In the genomic region with DNA sequence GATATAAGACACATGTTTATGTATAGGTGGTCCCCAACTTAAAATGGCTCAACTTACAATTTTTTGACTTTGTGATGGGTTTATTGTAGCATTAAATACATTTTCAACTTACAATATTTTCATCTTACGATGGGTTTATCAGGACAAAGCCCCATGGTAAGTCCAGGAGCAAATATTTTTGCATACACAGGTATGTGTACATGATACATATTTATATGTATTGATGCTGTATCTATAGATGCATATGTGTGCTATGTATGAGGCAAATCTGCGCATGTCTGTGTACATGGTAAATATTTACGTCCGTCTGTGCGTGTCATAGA, we compare ENCODE assay signal across 1 cellular context.
A peak's percentile ranks its signal among the peaks of the same experiment; 100 is the strongest.
TF ChIP-seq lines count a peak whose summit lies in the region.

No MANE protein-coding gene starts in this region.

TF ChIP-seq in K562, 482 proteins besides CTCF, POLR2A, EP300 and RAD21 (continued from another document):
- TF ChIP-seq TAF1 (IDR thresholded peaks at IDR 0.05; ENCODE audit: control insufficient read depth, extremely low read depth, insufficient read depth, low read length, severe bottlenecking) (no peak), ZNF76 (CRISPR knock-in tag; IDR thresholded peaks at IDR 0.05; ENCODE audit: borderline replicate concordance) (no peak), CBFB (CRISPR knock-in tag; IDR thresholded peaks at IDR 0.05) (no peak), PTRF (tag; IDR thresholded peaks at IDR 0.05) (no peak), CBFA2T2 (conservative IDR thresholded peaks at IDR 0.05) (no peak), RBM15 (IDR thresholded peaks at IDR 0.05; ENCODE audit: insufficient read depth, low read length) (no peak), NR2C1 (IDR thresholded peaks at IDR 0.05) (0 out of 2 replicates have a peak, but pooled peaks have one; percentile 17), NR2C1 (tag; IDR thresholded peaks at IDR 0.05) (no peak), FOXM1 (IDR thresholded peaks at IDR 0.05; ENCODE audit: low read depth) (no peak), FOXM1 (CRISPR knock-in tag; IDR thresholded peaks at IDR 0.05; ENCODE audit: low read depth) (no peak), HLTF (IDR thresholded peaks at IDR 0.05) (no peak), HDAC2 (IDR thresholded peaks at IDR 0.05) (peak; percentile 66), TOE1 (IDR thresholded peaks at IDR 0.05; ENCODE audit: borderline replicate concordance) (0 out of 2 replicates have a peak, but pooled peaks have one; percentile 15), TOE1 (CRISPR knock-in tag; IDR thresholded peaks at IDR 0.05; ENCODE audit: borderline replicate concordance, low read depth) (no peak), ZNF57 (CRISPR knock-in tag; IDR thresholded peaks at IDR 0.05) (no peak), EP400 (IDR thresholded peaks at IDR 0.05) (no peak), FOXJ2 (tag; IDR thresholded peaks at IDR 0.05) (no peak), NEUROD1 (IDR thresholded peaks at IDR 0.05; ENCODE audit: borderline replicate concordance, low read depth, low read length, partially characterized antibody) (no peak), PRMT5 (CRISPR knock-in tag; IDR thresholded peaks at IDR 0.05) (no peak)
- TF ChIP-seq, protein P1, sequence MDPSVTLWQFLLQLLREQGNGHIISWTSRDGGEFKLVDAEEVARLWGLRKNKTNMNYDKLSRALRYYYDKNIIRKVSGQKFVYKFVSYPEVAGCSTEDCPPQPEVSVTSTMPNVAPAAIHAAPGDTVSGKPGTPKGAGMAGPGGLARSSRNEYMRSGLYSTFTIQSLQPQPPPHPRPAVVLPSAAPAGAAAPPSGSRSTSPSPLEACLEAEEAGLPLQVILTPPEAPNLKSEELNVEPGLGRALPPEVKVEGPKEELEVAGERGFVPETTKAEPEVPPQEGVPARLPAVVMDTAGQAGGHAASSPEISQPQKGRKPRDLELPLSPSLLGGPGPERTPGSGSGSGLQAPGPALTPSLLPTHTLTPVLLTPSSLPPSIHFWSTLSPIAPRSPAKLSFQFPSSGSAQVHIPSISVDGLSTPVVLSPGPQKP (CRISPR knock-in tag; IDR thresholded peaks at IDR 0.05), result no peak
- TF ChIP-seq, protein P2, sequence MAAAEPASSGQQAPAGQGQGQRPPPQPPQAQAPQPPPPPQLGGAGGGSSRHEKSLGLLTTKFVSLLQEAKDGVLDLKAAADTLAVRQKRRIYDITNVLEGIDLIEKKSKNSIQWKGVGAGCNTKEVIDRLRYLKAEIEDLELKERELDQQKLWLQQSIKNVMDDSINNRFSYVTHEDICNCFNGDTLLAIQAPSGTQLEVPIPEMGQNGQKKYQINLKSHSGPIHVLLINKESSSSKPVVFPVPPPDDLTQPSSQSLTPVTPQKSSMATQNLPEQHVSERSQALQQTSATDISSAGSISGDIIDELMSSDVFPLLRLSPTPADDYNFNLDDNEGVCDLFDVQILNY (CRISPR knock-in tag; IDR thresholded peaks at IDR 0.05), result 0 out of 2 replicates have a peak, but pooled peaks have one; percentile 4
- TF ChIP-seq, protein P3, sequence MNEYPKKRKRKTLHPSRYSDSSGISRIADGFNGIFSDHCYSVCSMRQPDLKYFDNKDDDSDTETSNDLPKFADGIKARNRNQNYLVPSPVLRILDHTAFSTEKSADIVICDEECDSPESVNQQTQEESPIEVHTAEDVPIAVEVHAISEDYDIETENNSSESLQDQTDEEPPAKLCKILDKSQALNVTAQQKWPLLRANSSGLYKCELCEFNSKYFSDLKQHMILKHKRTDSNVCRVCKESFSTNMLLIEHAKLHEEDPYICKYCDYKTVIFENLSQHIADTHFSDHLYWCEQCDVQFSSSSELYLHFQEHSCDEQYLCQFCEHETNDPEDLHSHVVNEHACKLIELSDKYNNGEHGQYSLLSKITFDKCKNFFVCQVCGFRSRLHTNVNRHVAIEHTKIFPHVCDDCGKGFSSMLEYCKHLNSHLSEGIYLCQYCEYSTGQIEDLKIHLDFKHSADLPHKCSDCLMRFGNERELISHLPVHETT (CRISPR knock-in tag; conservative IDR thresholded peaks at IDR 0.05 in 1 of 2, IDR thresholded peaks at IDR 0.05 in 1 of 2), result no peak
- TF ChIP-seq, protein P4, sequence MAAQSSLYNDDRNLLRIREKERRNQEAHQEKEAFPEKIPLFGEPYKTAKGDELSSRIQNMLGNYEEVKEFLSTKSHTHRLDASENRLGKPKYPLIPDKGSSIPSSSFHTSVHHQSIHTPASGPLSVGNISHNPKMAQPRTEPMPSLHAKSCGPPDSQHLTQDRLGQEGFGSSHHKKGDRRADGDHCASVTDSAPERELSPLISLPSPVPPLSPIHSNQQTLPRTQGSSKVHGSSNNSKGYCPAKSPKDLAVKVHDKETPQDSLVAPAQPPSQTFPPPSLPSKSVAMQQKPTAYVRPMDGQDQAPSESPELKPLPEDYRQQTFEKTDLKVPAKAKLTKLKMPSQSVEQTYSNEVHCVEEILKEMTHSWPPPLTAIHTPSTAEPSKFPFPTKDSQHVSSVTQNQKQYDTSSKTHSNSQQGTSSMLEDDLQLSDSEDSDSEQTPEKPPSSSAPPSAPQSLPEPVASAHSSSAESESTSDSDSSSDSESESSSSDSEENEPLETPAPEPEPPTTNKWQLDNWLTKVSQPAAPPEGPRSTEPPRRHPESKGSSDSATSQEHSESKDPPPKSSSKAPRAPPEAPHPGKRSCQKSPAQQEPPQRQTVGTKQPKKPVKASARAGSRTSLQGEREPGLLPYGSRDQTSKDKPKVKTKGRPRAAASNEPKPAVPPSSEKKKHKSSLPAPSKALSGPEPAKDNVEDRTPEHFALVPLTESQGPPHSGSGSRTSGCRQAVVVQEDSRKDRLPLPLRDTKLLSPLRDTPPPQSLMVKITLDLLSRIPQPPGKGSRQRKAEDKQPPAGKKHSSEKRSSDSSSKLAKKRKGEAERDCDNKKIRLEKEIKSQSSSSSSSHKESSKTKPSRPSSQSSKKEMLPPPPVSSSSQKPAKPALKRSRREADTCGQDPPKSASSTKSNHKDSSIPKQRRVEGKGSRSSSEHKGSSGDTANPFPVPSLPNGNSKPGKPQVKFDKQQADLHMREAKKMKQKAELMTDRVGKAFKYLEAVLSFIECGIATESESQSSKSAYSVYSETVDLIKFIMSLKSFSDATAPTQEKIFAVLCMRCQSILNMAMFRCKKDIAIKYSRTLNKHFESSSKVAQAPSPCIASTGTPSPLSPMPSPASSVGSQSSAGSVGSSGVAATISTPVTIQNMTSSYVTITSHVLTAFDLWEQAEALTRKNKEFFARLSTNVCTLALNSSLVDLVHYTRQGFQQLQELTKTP (IDR thresholded peaks at IDR 0.05; ENCODE audit: low read depth in 1 of 2, partially characterized antibody in 2 of 2), result peak in 1 of 2 experiments; percentile 41
- TF ChIP-seq, protein P5, sequence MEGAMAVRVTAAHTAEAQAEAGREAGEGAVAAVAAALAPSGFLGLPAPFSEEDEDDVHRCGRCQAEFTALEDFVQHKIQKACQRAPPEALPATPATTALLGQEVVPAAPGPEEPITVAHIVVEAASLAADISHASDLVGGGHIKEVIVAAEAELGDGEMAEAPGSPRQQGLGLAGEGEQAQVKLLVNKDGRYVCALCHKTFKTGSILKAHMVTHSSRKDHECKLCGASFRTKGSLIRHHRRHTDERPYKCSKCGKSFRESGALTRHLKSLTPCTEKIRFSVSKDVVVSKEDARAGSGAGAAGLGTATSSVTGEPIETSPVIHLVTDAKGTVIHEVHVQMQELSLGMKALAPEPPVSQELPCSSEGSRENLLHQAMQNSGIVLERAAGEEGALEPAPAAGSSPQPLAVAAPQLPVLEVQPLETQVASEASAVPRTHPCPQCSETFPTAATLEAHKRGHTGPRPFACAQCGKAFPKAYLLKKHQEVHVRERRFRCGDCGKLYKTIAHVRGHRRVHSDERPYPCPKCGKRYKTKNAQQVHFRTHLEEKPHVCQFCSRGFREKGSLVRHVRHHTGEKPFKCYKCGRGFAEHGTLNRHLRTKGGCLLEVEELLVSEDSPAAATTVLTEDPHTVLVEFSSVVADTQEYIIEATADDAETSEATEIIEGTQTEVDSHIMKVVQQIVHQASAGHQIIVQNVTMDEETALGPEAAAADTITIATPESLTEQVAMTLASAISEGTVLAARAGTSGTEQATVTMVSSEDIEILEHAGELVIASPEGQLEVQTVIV (CRISPR knock-in tag; IDR thresholded peaks at IDR 0.05; ENCODE audit: borderline replicate concordance), result no peak
